Comparison of ENCODE assay signal across 15 cellular contexts in the genomic region with DNA sequence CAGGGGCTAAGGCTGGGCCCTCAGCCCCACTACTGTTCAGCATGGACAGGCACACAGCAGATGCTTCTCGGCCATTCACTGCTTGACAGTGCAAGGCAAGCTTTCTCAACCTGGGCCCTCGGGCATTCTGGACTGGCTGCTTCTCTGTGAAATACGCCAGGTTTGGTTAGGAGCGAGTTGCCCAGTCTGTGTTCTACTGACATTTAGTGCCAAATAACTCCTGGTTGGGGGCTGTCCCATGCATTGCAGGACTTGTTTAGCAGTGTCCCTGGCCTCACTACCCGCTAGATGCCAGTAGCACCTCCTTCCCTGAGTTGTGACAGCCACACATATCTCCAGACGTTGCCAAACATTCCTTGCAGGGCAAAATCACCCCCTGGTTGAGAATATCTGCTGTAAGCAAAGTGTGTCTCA.
DNase-seq lines count a peak whose midpoint lies in the region; ATAC-seq and TF ChIP-seq lines count a peak whose summit lies in the region.
"Had no signal": no experiment of that assay in that cellular context is flagged by ENCODE, and none has a peak within 500 bp of the region (broad histone marks: within the 10 kb centered on the region; RNA-seq: fewer than 3 reads in every experiment).

No MANE protein-coding gene starts in this region.

- peaks cover 6% of the 10 kb centered on the region for H3K4me1 ChIP-seq in CD8-positive, alpha-beta memory T cell (ENCODE audit: insufficient read depth, low read length)
- H3K4me1 ChIP-seq in adrenal gland (replicated peaks in 1 of 2) (peaks cover 14 to 35% of the 10 kb centered on the region in 2 donors), right atrium auricular region (peaks cover 0 to 28% of the 10 kb centered on the region in 2 donors), smooth muscle cell (ENCODE audit: low read depth) (no peaks in the 10 kb centered on the region), BE2C (peaks cover 7% of the 10 kb centered on the region; the same call in 1 of the 2 replicates)

- intact Hi-C loops in adrenal gland (cut with DNase I) = no loop called here

- no peak overlapping the region for H3K27ac Mint-ChIP-seq in CD8-positive, alpha-beta memory T cell

- H3K9me3 ChIP-seq in CD8-positive, alpha-beta memory T cell (ENCODE audit: low read length) = no peaks in the 10 kb centered on the region
- H3K9me3 ChIP-seq in adrenal gland (replicated peaks in 1 of 3) (no peaks in the 10 kb centered on the region), right atrium auricular region (no peaks in the 10 kb centered on the region), smooth muscle cell (replicated peaks; ENCODE audit: low read depth) (no peaks in the 10 kb centered on the region), BE2C (no peaks in the 10 kb centered on the region)

- H3K4me1 Mint-ChIP-seq in CD8-positive, alpha-beta memory T cell = peaks cover 0 to 8% (median 7%) of the 10 kb centered on the region in 3 donors

- no peaks in the 10 kb centered on the region for H4K20me1 ChIP-seq in smooth muscle cell (ENCODE audit: low read depth)

- POLR2A ChIA-PET in CD8-positive, alpha-beta memory T cell (lab: Charles Lee) = no interaction called here

- no peaks in the 10 kb centered on the region for H3K9me3 Mint-ChIP-seq in CD8-positive, alpha-beta memory T cell
- H3K9me3 Mint-ChIP-seq: activated naive CD4-positive, alpha-beta T cell treated with anti-CD3 and anti-CD28 coated beads, Interleukin-2, amount 50 U/mL, for 72 hours; central memory CD8-positive, alpha-beta T cell; H9; nephron had no signal

- no peaks in the 10 kb centered on the region for H3K36me3 ChIP-seq in CD8-positive, alpha-beta memory T cell (ENCODE audit: insufficient read depth, low read length)
- H3K36me3 ChIP-seq in adrenal gland (replicated peaks in 1 of 2) (no peaks in the 10 kb centered on the region), right atrium auricular region (no peaks in the 10 kb centered on the region), smooth muscle cell (ENCODE audit: low read depth) (no peaks in the 10 kb centered on the region), BE2C (no peaks in the 10 kb centered on the region)

- CTCF ChIA-PET in CD8-positive, alpha-beta memory T cell (lab: Charles Lee) = no interaction called here

- no peaks in the 10 kb centered on the region for H3F3A ChIP-seq in smooth muscle cell (ENCODE audit: low read depth)

- no peak for ATAC-seq in GM18498 (IDR thresholded peaks at IDR 0.05; ENCODE audit: unreplicated experiment)
- ATAC-seq: activated naive CD4-positive, alpha-beta T cell treated with anti-CD3 and anti-CD28 coated beads, Interleukin-2, amount 50 U/mL, for 72 hours had no signal

- no peak overlapping the region for H3K9ac ChIP-seq in smooth muscle cell (ENCODE audit: low read depth)

- H3K4me3 ChIP-seq in CD8-positive, alpha-beta memory T cell (ENCODE audit: low read length) = no peak overlapping the region
- no peak overlapping the region for H3K4me3 ChIP-seq in adrenal gland
- no peak overlapping the region for H3K4me3 ChIP-seq in right atrium auricular region
- H3K4me3 ChIP-seq in smooth muscle cell = no peak overlapping the region
- H3K4me3 ChIP-seq in BE2C (ENCODE audit: low read depth, low read length) = no peak overlapping the region

- TF ChIP-seq CTCF in adrenal gland (IDR thresholded peaks at IDR 0.05) (no peak), right atrium auricular region (IDR thresholded peaks at IDR 0.05) (no peak), smooth muscle cell (IDR thresholded peaks at IDR 0.05; ENCODE audit: borderline replicate concordance, insufficient read depth, poor library complexity, severe bottlenecking) (no peak), BE2C (IDR thresholded peaks at IDR 0.05; ENCODE audit: low read depth, low read length) (no peak)

- WGBS in adrenal gland, 4 donors = 71 to 82% (median 75%) methylated on average over 2 to 6 of the region's 6 CpGs
- 78% methylated on average over 6 of the region's 6 CpGs for WGBS in smooth muscle cell (ENCODE audit: low lambda C conversion rate)

- peak overlapping the region; percentile 11 for H2AFZ ChIP-seq in smooth muscle cell (ENCODE audit: low read depth)

- no peak for TF ChIP-seq POLR2A in adrenal gland (IDR thresholded peaks at IDR 0.05)

- no peaks in the 10 kb centered on the region for H3K79me2 ChIP-seq in smooth muscle cell (ENCODE audit: low read depth)

- H3K27ac ChIP-seq in CD8-positive, alpha-beta memory T cell (ENCODE audit: low read depth, low read length) = peak overlapping the region; percentile 26
- peak overlapping the region; percentile 51 to 96 (median 70) for H3K27ac ChIP-seq in adrenal gland
- peak overlapping the region; percentile 80 to 86 for H3K27ac ChIP-seq in right atrium auricular region
- H3K27ac ChIP-seq in smooth muscle cell (ENCODE audit: low read depth) = no peak overlapping the region

- no peak overlapping the region for H3K4me2 ChIP-seq in smooth muscle cell

- H3K36me3 Mint-ChIP-seq in CD8-positive, alpha-beta memory T cell = no peaks in the 10 kb centered on the region
- H3K36me3 Mint-ChIP-seq: activated naive CD4-positive, alpha-beta T cell treated with anti-CD3 and anti-CD28 coated beads, Interleukin-2, amount 50 U/mL, for 72 hours had no signal

- peaks cover 10 to 24% of the 10 kb centered on the region in 2 donors for H3K27me3 Mint-ChIP-seq in CD8-positive, alpha-beta memory T cell

- peak overlapping the region in 1 of 7 donors; percentile 2 for H3K4me3 Mint-ChIP-seq in CD8-positive, alpha-beta memory T cell
- H3K4me3 Mint-ChIP-seq: central memory CD8-positive, alpha-beta T cell; H9; nephron had no signal

- DNase-seq in CD8-positive, alpha-beta memory T cell = no peak
- DNase-seq in adrenal gland (peak in 1 of 7 donors; percentile 36), right atrium auricular region (ENCODE audit: low spot score) (no peak), smooth muscle cell (lab: John Stamatoyannopoulos, UW; ENCODE audit: unreplicated experiment) (no peak), BE2C (no peak), hypothalamus (lab: John Stamatoyannopoulos, UW) (no peak)
- DNase-seq in activated naive CD4-positive, alpha-beta T cell treated with anti-CD3 and anti-CD28 coated beads, Interleukin-2, amount 50 U/mL, for 16 hours = no peak
- DNase-seq: H9; NCI-H1105; retina; stimulated activated CD4-positive, alpha-beta T cell treated with anti-CD3 and anti-CD28 coated beads, Interleukin-4, amount 100 ng/mL, for 24 hours had no signal

- H3K27me3 ChIP-seq in CD8-positive, alpha-beta memory T cell (ENCODE audit: insufficient read depth, low read length, poor library complexity, severe bottlenecking) = no peaks in the 10 kb centered on the region
- H3K27me3 ChIP-seq in adrenal gland = no peaks in the 10 kb centered on the region
- H3K27me3 ChIP-seq in right atrium auricular region = no peaks in the 10 kb centered on the region
- no peaks in the 10 kb centered on the region for H3K27me3 ChIP-seq in smooth muscle cell (ENCODE audit: low read depth)
- no peaks in the 10 kb centered on the region for H3K27me3 ChIP-seq in BE2C
